ENCODE assay signal across 35 cellular contexts in genomic region chr1:216051071-216051470, GRCh38.
DNase-seq lines count a peak whose midpoint lies in the region; ATAC-seq, FAIRE-seq and TF ChIP-seq lines count a peak whose summit lies in the region.
"Had no signal": no experiment of that assay in that cellular context is flagged by ENCODE, and none has a peak within 500 bp of the region (broad histone marks: within the 10 kb centered on the region; RNA-seq: fewer than 3 reads in every experiment).

No MANE protein-coding gene starts in this region.

- H2AK5ac ChIP-seq in H1 (ENCODE audit: low read depth, low read length) (no peak overlapping the region), trophoblast cell (ENCODE audit: low read length) (no peak overlapping the region)

- H3K4me3 ChIP-seq in H1 (ENCODE audit: extremely low read depth in 1 of 4, insufficient read depth in 2 of 4, low read depth in 3 of 4, low read length in 4 of 4): no peak overlapping the region
- H3K4me3 ChIP-seq in endodermal cell (ENCODE audit: low read length): no peak overlapping the region
- H3K4me3 ChIP-seq in trophoblast cell (ENCODE audit: low read depth, low read length): no peak overlapping the region
- H3K4me3 ChIP-seq in A673 (ENCODE audit: low read depth, low read length, poor library complexity, severe bottlenecking): no peak overlapping the region
- no peak overlapping the region for H3K4me3 ChIP-seq in gastroesophageal sphincter
- H3K4me3 ChIP-seq: A549; BLaER1; BLaER1 treated with 17β-estradiol and CSF1 and Interleukin-3, amounts not matched to agents 10 nM and 100 nM had no signal

- no TSS peak for BruUV-seq in A673 (replicated peaks; lab: Mats Ljungman, UMichigan)

- H3K4me3 Mint-ChIP-seq in WTC11 (no peak overlapping the region), endodermal cell (no peak overlapping the region)
- H3K4me3 Mint-ChIP-seq: B cell; CD14-positive monocyte; CD4-positive, alpha-beta memory T cell; CD4-positive, alpha-beta T cell; CD4-positive, CD25-positive, alpha-beta regulatory T cell; CD8-positive, alpha-beta memory T cell; CD8-positive, alpha-beta T cell had no signal

- H3K23ac ChIP-seq in H1 (ENCODE audit: insufficient read length): no peak overlapping the region
- H3K23ac ChIP-seq in trophoblast cell (ENCODE audit: low read length): no peak overlapping the region

- H2BK120ac ChIP-seq in H1 (replicated peaks; ENCODE audit: low read depth, low read length) (no peak overlapping the region), trophoblast cell (ENCODE audit: insufficient read depth, low read length, poor library complexity) (no peak overlapping the region)

- H2BK12ac ChIP-seq in H1 (ENCODE audit: low read depth, low read length) (no peak overlapping the region), trophoblast cell (ENCODE audit: low read length) (no peak overlapping the region)

- no peak overlapping the region for H4K12ac ChIP-seq in trophoblast cell (ENCODE audit: low read depth, low read length)

- H3K4me1 Mint-ChIP-seq in WTC11 (peaks cover 23% of the 10 kb centered on the region), endodermal cell (peaks cover 20% of the 10 kb centered on the region)
- H3K4me1 Mint-ChIP-seq: B cell; CD14-positive monocyte; CD4-positive, alpha-beta memory T cell; CD4-positive, CD25-positive, alpha-beta regulatory T cell; CD8-positive, alpha-beta memory T cell had no signal

- intact Hi-C loops in A673 (cut with micrococcal nuclease; ENCODE audit: unreplicated experiment): no loop called here

- no peak for FAIRE-seq in H1 (lab: Jason Lieb, UNC)
- FAIRE-seq in GM19239 (lab: Jason Lieb, UNC): no peak
- FAIRE-seq: A204.1, A549 had no signal

- H2BK5ac ChIP-seq in H1 (ENCODE audit: low read depth, low read length) (no peak overlapping the region), trophoblast cell (ENCODE audit: low read depth, low read length, poor library complexity) (no peak overlapping the region)

- H3K9me3 ChIP-seq in H1 (ENCODE audit: insufficient read depth in 2 of 2, low read depth in 1 of 2, low read length in 1 of 2) (no peaks in the 10 kb centered on the region), endodermal cell (ENCODE audit: control insufficient read depth, low read length) (peaks cover 4% of the 10 kb centered on the region), trophoblast cell (ENCODE audit: insufficient read depth, low read depth, low read length) (no peaks in the 10 kb centered on the region), A673 (ENCODE audit: low read depth, low read length, poor library complexity, severe bottlenecking) (no peaks in the 10 kb centered on the region), gastroesophageal sphincter (no peaks in the 10 kb centered on the region)
- H3K9me3 ChIP-seq: A549; BE2C; BLaER1; BLaER1 treated with 17β-estradiol and CSF1 and Interleukin-3, amounts not matched to agents 10 nM and 100 nM; Caco-2 had no signal

- H2AFZ ChIP-seq in H1 (ENCODE audit: low read length) (0 out of 2 replicates have a peak overlapping the region, but pooled peaks have one; percentile 24), trophoblast cell (ENCODE audit: insufficient read depth, low read length, poor library complexity) (no peak overlapping the region)

- no peaks in the 10 kb centered on the region for H4K20me1 ChIP-seq in H1 (replicated peaks in 1 of 2; ENCODE audit: control insufficient read depth in 1 of 2, insufficient read depth in 2 of 2, low read length in 2 of 2)
- H4K20me1 ChIP-seq: BLaER1; BLaER1 treated with 17β-estradiol and CSF1 and Interleukin-3, amounts not matched to agents 10 nM and 100 nM had no signal

- no peak overlapping the region for H3K4me2 ChIP-seq in H1 (ENCODE audit: insufficient read depth in 1 of 2, low read depth in 2 of 2, low read length in 2 of 2)
- no peak overlapping the region for H3K4me2 ChIP-seq in trophoblast cell (ENCODE audit: low read length)
- H3K4me2 ChIP-seq: A549; BLaER1; BLaER1 treated with 17β-estradiol and CSF1 and Interleukin-3, amounts not matched to agents 10 nM and 100 nM had no signal

- CTCF ChIA-PET in WTC11 (lab: Charles Lee) (no interaction called here), H1 (lab: Charles Lee; ENCODE audit: partially characterized antibody) (interaction anchor here (0.6 to 1.4 kb wide), 3 partner anchors 9 to 1609 kb away, joined by 3 to 4 read pairs (median 3); no protein-coding TSS in a partner anchor), A673 (lab: Charles Lee) (interaction anchor here (0.6 kb wide), 1 partner anchor 140 kb away, joined by 3 read pairs; no protein-coding TSS in a partner anchor)

- TF ChIP-seq POLR2A in H1 (IDR thresholded peaks at IDR 0.05; ENCODE audit: control extremely low read depth in 1 of 2, low read depth in 2 of 2, low read length in 2 of 2): no peak
- no peak for TF ChIP-seq POLR2A in gastroesophageal sphincter (IDR thresholded peaks at IDR 0.05)

- no peak overlapping the region for H4K8ac ChIP-seq in H1 (ENCODE audit: extremely low read depth, insufficient read depth, low read length)
- no peak overlapping the region for H4K8ac ChIP-seq in trophoblast cell (ENCODE audit: low read depth, low read length)

- DNase-seq in WTC11 (ENCODE audit: low spot score) (no peak), H1 (ENCODE audit: low read depth in 1 of 2, low spot score in 2 of 2) (no peak), endodermal cell (no peak), trophoblast cell (peak; percentile 53 to 86), C1 segment of cervical spinal cord (lab: John Stamatoyannopoulos, UW) (no peak), GM19239 (ENCODE audit: insufficient read length, low spot score) (no peak), A673 (ENCODE audit: low spot score) (no peak)
- DNase-seq: 8988T; ACHN; AML-193; BE2C; Caco-2; Calu3; CD4-positive, alpha-beta memory T cell; CD4-positive, alpha-beta T cell; CD4-positive, CD25-positive, alpha-beta regulatory T cell; CD8-positive, alpha-beta memory T cell; CD8-positive, alpha-beta T cell; COR-L47; DMS 273 treated with DMSO at 0.1 percent for 48 hours; DMS153; DMS53; DMS79; DMS79 treated with DMSO at 0.1 percent for 48 hours; DND-41; EL had no signal

- H3K23me2 ChIP-seq in H1 (ENCODE audit: low read depth, low read length): no peaks in the 10 kb centered on the region

- H3K27ac ChIP-seq in H1 (ENCODE audit: low read depth, low read length): no peak overlapping the region
- H3K27ac ChIP-seq in endodermal cell (ENCODE audit: low read depth, low read length): no peak overlapping the region
- H3K27ac ChIP-seq in trophoblast cell (ENCODE audit: low read depth, low read length): no peak overlapping the region
- no peak overlapping the region for H3K27ac ChIP-seq in A673 (ENCODE audit: low read depth, low read length, poor library complexity, severe bottlenecking)
- H3K27ac ChIP-seq in gastroesophageal sphincter: no peak overlapping the region
- H3K27ac ChIP-seq: 22Rv1; A549; BLaER1; BLaER1 treated with 17β-estradiol and CSF1 and Interleukin-3, amounts not matched to agents 10 nM and 100 nM; C4-2B had no signal

- no peaks in the 10 kb centered on the region for H3K79me1 ChIP-seq in H1 (ENCODE audit: low read depth, low read length)
- no peaks in the 10 kb centered on the region for H3K79me1 ChIP-seq in trophoblast cell (ENCODE audit: low read length)

- POLR2A ChIA-PET in WTC11 (lab: Charles Lee) (no interaction called here), H1 (lab: Charles Lee; ENCODE audit: partially characterized antibody) (no interaction called here), A673 (lab: Charles Lee; ENCODE audit: low non-redundant PET) (no interaction called here)

- no peak for TF ChIP-seq RAD21 in H1 (IDR thresholded peaks at IDR 0.05 in 1 of 2, conservative IDR thresholded peaks at IDR 0.05 in 1 of 2; ENCODE audit: low read depth in 2 of 2, low read length in 2 of 2)

- H3K36me3 Mint-ChIP-seq in WTC11 (no peaks in the 10 kb centered on the region), endodermal cell (ENCODE audit: low read depth) (no peaks in the 10 kb centered on the region)
- H3K36me3 Mint-ChIP-seq: CD14-positive monocyte; CD4-positive, alpha-beta memory T cell; CD4-positive, CD25-positive, alpha-beta regulatory T cell; CD8-positive, alpha-beta memory T cell; CD8-positive, alpha-beta T cell had no signal

- H3K27me3 ChIP-seq in H1 (replicated peaks in 1 of 4; ENCODE audit: control insufficient read depth in 3 of 4, extremely low read depth in 1 of 4, insufficient read depth in 3 of 4, low read length in 3 of 4) (no peaks in the 10 kb centered on the region), endodermal cell (ENCODE audit: control insufficient read depth, insufficient read depth, low read length, poor library complexity, severe bottlenecking) (no peaks in the 10 kb centered on the region), trophoblast cell (ENCODE audit: insufficient read depth, low read length) (no peaks in the 10 kb centered on the region), A673 (replicated peaks; ENCODE audit: insufficient read depth, low read depth, low read length, poor library complexity) (peaks cover 4% of the 10 kb centered on the region), gastroesophageal sphincter (no peaks in the 10 kb centered on the region)
- H3K27me3 ChIP-seq: BE2C; BLaER1; BLaER1 treated with 17β-estradiol and CSF1 and Interleukin-3, amounts not matched to agents 10 nM and 100 nM had no signal

- H3K18ac ChIP-seq in H1 (ENCODE audit: extremely low read depth, low read length) (no peak overlapping the region), trophoblast cell (ENCODE audit: low read length) (no peak overlapping the region)

- WGBS in H1 (ENCODE audit: extremely low coverage in 1 of 2, insufficient coverage in 1 of 2, insufficient read length in 1 of 2, insufficient replicate concordance in 2 of 2, low coverage in 1 of 2, low lambda C conversion rate in 2 of 2, missing lambda C conversion rate in 1 of 2), 2 experiments: 92% methylated on average over 3 of the region's 3 CpGs; no CpG with 5 or more reads in 1 of the 2 experiments
- WGBS in endodermal cell (ENCODE audit: insufficient coverage in 1 of 2, insufficient read length in 1 of 2), 2 experiments: 80 to 83% methylated on average over 3 of the region's 3 CpGs
- WGBS in trophoblast cell (ENCODE audit: extremely low coverage, insufficient coverage, insufficient read length): no CpG with 5 or more reads among the region's 3 CpGs
- WGBS in gastroesophageal sphincter (ENCODE audit: low coverage in 1 of 2), 2 donors: 80 to 94% methylated on average over 3 of the region's 3 CpGs

- no peak overlapping the region for H3K56ac ChIP-seq in H1 (replicated peaks; ENCODE audit: insufficient read length, low read depth, low read length)

- H3K27me3 Mint-ChIP-seq in WTC11 (ENCODE audit: low read depth) (no peaks in the 10 kb centered on the region), endodermal cell (ENCODE audit: insufficient read depth) (no peaks in the 10 kb centered on the region)
- H3K27me3 Mint-ChIP-seq: B cell; CD4-positive, alpha-beta memory T cell; CD4-positive, alpha-beta T cell; CD4-positive, CD25-positive, alpha-beta regulatory T cell; CD8-positive, alpha-beta memory T cell had no signal

- H3K9ac ChIP-seq in H1 (replicated peaks in 1 of 4; ENCODE audit: extremely low read depth in 1 of 4, low read depth in 3 of 4, low read length in 3 of 4) (no peak overlapping the region), endodermal cell (ENCODE audit: extremely low read depth, low read length, poor library complexity, severe bottlenecking) (no peak overlapping the region), trophoblast cell (ENCODE audit: low read length) (no peak overlapping the region)
- H3K9ac ChIP-seq: BLaER1; BLaER1 treated with 17β-estradiol and CSF1 and Interleukin-3, amounts not matched to agents 10 nM and 100 nM had no signal

- no peak overlapping the region for H2BK15ac ChIP-seq in H1 (ENCODE audit: low read length)

- H3K4ac ChIP-seq in H1 (replicated peaks; ENCODE audit: insufficient read length, low read depth, low read length): no peak overlapping the region
- no peak overlapping the region for H3K4ac ChIP-seq in trophoblast cell (ENCODE audit: low read depth, low read length)

- H4K5ac ChIP-seq in H1 (ENCODE audit: insufficient read length, low read depth, low read length): no peak overlapping the region

- no peak for TF ChIP-seq CTCF in WTC11 (IDR thresholded peaks at IDR 0.05)
- no peak for TF ChIP-seq CTCF in H1 (IDR thresholded peaks at IDR 0.05; ENCODE audit: control extremely low read depth in 1 of 3, insufficient read depth in 1 of 3, low read depth in 1 of 3, low read length in 3 of 3)
- TF ChIP-seq CTCF in endodermal cell (conservative IDR thresholded peaks at IDR 0.05): no peak
- TF ChIP-seq CTCF in A673 (conservative IDR thresholded peaks at IDR 0.05; ENCODE audit: low read depth, low read length): no peak
- TF ChIP-seq CTCF in gastroesophageal sphincter (IDR thresholded peaks at IDR 0.05): no peak

- no peaks in the 10 kb centered on the region for H3K79me2 ChIP-seq in H1 (ENCODE audit: control insufficient read depth in 1 of 2, insufficient read depth in 2 of 2, low read length in 2 of 2)
- no peaks in the 10 kb centered on the region for H3K79me2 ChIP-seq in trophoblast cell (ENCODE audit: control insufficient read depth, insufficient read depth, low read length, poor library complexity)

- H3K4me1 ChIP-seq in H1 (replicated peaks in 1 of 4; ENCODE audit: control insufficient read depth in 3 of 4, insufficient read depth in 4 of 4, low read length in 3 of 4) (no peaks in the 10 kb centered on the region), endodermal cell (ENCODE audit: control insufficient read depth, insufficient read depth, low read length) (peaks cover 4% of the 10 kb centered on the region), trophoblast cell (ENCODE audit: control insufficient read depth in 1 of 2, insufficient read depth in 2 of 2, low read length in 2 of 2) (no peaks in the 10 kb centered on the region), A673 (ENCODE audit: insufficient read depth, low read length, poor library complexity, severe bottlenecking) (no peaks in the 10 kb centered on the region), gastroesophageal sphincter (no peaks in the 10 kb centered on the region)
- H3K4me1 ChIP-seq: A549; BLaER1; BLaER1 treated with 17β-estradiol and CSF1 and Interleukin-3, amounts not matched to agents 10 nM and 100 nM; Caco-2 had no signal

- ATAC-seq in WTC11: no peak
- ATAC-seq in gastroesophageal sphincter: no peak
- ATAC-seq: A549; CD8-positive, alpha-beta T cell had no signal

- TF ChIP-seq EP300 in H1 (IDR thresholded peaks at IDR 0.05; ENCODE audit: borderline replicate concordance in 1 of 2, low read depth in 2 of 2, low read length in 2 of 2) (no peak), gastroesophageal sphincter (IDR thresholded peaks at IDR 0.05) (no peak)

- H3K36me3 ChIP-seq in H1 (ENCODE audit: control insufficient read depth in 2 of 4, insufficient read depth in 4 of 4, low read length in 3 of 4) (no peaks in the 10 kb centered on the region), endodermal cell (ENCODE audit: control insufficient read depth, insufficient read depth, low read length) (no peaks in the 10 kb centered on the region), trophoblast cell (ENCODE audit: control insufficient read depth in 1 of 2, insufficient read depth in 2 of 2, low read length in 2 of 2) (no peaks in the 10 kb centered on the region), A673 (ENCODE audit: insufficient read depth, low read length, poor library complexity, severe bottlenecking) (no peaks in the 10 kb centered on the region), gastroesophageal sphincter (no peaks in the 10 kb centered on the region)
- H3K36me3 ChIP-seq: BE2C; BLaER1; BLaER1 treated with 17β-estradiol and CSF1 and Interleukin-3, amounts not matched to agents 10 nM and 100 nM had no signal

- peak overlapping the region; percentile 53 for H3K27ac Mint-ChIP-seq in WTC11
- H3K27ac Mint-ChIP-seq in endodermal cell: peak overlapping the region; percentile 0
- H3K27ac Mint-ChIP-seq: B cell; CD14-positive monocyte; CD4-positive, alpha-beta memory T cell; CD4-positive, alpha-beta T cell; CD4-positive, CD25-positive, alpha-beta regulatory T cell; CD8-positive, alpha-beta memory T cell; CD8-positive, alpha-beta T cell had no signal

- H3K14ac ChIP-seq in H1 (ENCODE audit: insufficient read length): no peak overlapping the region
- H3K14ac ChIP-seq in trophoblast cell (ENCODE audit: low read length): no peak overlapping the region

- H3K9me3 Mint-ChIP-seq in WTC11: peaks cover 3% of the 10 kb centered on the region; the same call in 1 of the 2 replicates
- H3K9me3 Mint-ChIP-seq in endodermal cell: no peaks in the 10 kb centered on the region

- no peak overlapping the region for H2BK20ac ChIP-seq in H1 (ENCODE audit: low read length)

- no peak overlapping the region for H4K91ac ChIP-seq in H1 (replicated peaks; ENCODE audit: insufficient read length, low read length)
- H4K91ac ChIP-seq in trophoblast cell (ENCODE audit: low read depth, low read length): no peak overlapping the region

Comparison
In these comparisons a context has a peak if more than half of its experiments do, and no peak if none do; other contexts are left out.
1. DNase-seq: peak in trophoblast cell (2 of 2); none in WTC11 (single experiment), H1 (0 of 2), endodermal cell (single experiment), C1 segment of cervical spinal cord (0 of 14), GM19239 (single experiment) and A673 (single experiment).